Comparison of ENCODE assay signal across 37 cellular contexts in genomic region chr11:124610295-124610694, GRCh38. TPM values are rescaled to one million over a fixed set of nuclear protein-coding genes. Genes with fewer than 3 reads are reported as not detected.
"Had no signal": no experiment of that assay in that cellular context is flagged by ENCODE, and none has a peak within 500 bp of the region (broad histone marks: within the 10 kb centered on the region; RNA-seq: fewer than 3 reads in every experiment).

No MANE protein-coding gene starts in this region.

- H3K27ac ChIP-seq: adrenal gland, body of pancreas, brain microvascular endothelial cell, breast epithelium, VCaP had no signal

- H3K9me3 ChIP-seq: adrenal gland, body of pancreas, breast epithelium had no signal

- H3K9me3 Mint-ChIP-seq: activated B cell treated with CpG ODN at 0.5 μM for 24 hours; activated CD4-positive, alpha-beta memory T cell treated with anti-CD3 and anti-CD28 coated beads for 36 hours; activated CD4-positive, alpha-beta T cell treated with anti-CD3 and anti-CD28 coated beads, Interleukin-2, amount 10 ng/mL, durations not matched to agents 7 days and 5 days; activated CD8-positive, alpha-beta T cell treated with anti-CD3 and anti-CD28 coated beads for 36 hours; activated naive CD4-positive, alpha-beta T cell treated with anti-CD3 and anti-CD28 coated beads for 36 hours; activated naive CD4-positive, alpha-beta T cell treated with anti-CD3 and anti-CD28 coated beads, Interleukin-2, amount 50 U/mL, for 72 hours; activated naive CD8-positive, alpha-beta T cell treated with anti-CD3 and anti-CD28 coated beads for 36 hours; activated T-cell treated with anti-CD3 and anti-CD28 coated beads, Interleukin-2, amount 50 U/mL, for 4 hours; activated T-cell treated with anti-CD3 and anti-CD28 coated beads, Interleukin-2, amount 50 U/mL, for 72 hours; activated T-helper 1 cell treated with anti-CD3 and anti-CD28 coated beads, Interleukin-12 subunit alpha, Interleukin-12 subunit beta, Interleukin-2, Interleukin-4 antibody, amounts not matched to agents 30 ng/mL and 10 ng/mL and 1 ng/mL, durations not matched to agents 14 hours and 24 hours and 36 hours; activated T-helper 17 cell treated with anti-CD3 and anti-CD28 coated beads, Interleukin-2, amount 50 U/mL, for 72 hours; T-cell; T-helper 2 cell treated with Interferon-gamma antibody and Interleukin-4, amounts not matched to agents 5 μg/mL and 100 μg/mL, for 36 hours had no signal

- H3K4me3 ChIP-seq: adrenal gland, body of pancreas, breast epithelium had no signal

- H3K36me3 ChIP-seq: adrenal gland, brain microvascular endothelial cell, breast epithelium had no signal

- H3K27me3 ChIP-seq: body of pancreas, brain microvascular endothelial cell had no signal

- H3K4me1 ChIP-seq: adrenal gland, body of pancreas, breast epithelium had no signal

- H3K36me3 Mint-ChIP-seq: activated CD4-positive, alpha-beta memory T cell treated with anti-CD3 and anti-CD28 coated beads for 36 hours; activated naive CD4-positive, alpha-beta T cell treated with anti-CD3 and anti-CD28 coated beads, Interleukin-2, amount 50 U/mL, for 72 hours; activated naive CD8-positive, alpha-beta T cell treated with anti-CD3 and anti-CD28 coated beads for 36 hours; T-cell had no signal

- H3K27ac Mint-ChIP-seq: activated B cell treated with CpG ODN at 0.5 μM for 24 hours; activated CD4-positive, alpha-beta memory T cell treated with anti-CD3 and anti-CD28 coated beads for 36 hours; activated CD4-positive, alpha-beta T cell treated with anti-CD3 and anti-CD28 coated beads, Interleukin-2, amount 10 ng/mL, durations not matched to agents 7 days and 5 days; activated CD8-positive, alpha-beta T cell treated with anti-CD3 and anti-CD28 coated beads for 36 hours; activated naive CD4-positive, alpha-beta T cell treated with anti-CD3 and anti-CD28 coated beads for 36 hours; activated naive CD4-positive, alpha-beta T cell treated with anti-CD3 and anti-CD28 coated beads, Interleukin-2, amount 50 U/mL, for 72 hours; activated naive CD8-positive, alpha-beta T cell treated with anti-CD3 and anti-CD28 coated beads for 36 hours; activated T-cell treated with anti-CD3 and anti-CD28 coated beads, Interleukin-2, amount 50 U/mL, for 72 hours; activated T-helper 1 cell treated with anti-CD3 and anti-CD28 coated beads, Interleukin-12 subunit alpha, Interleukin-12 subunit beta, Interleukin-2, Interleukin-4 antibody, amounts not matched to agents 30 ng/mL and 10 ng/mL and 1 ng/mL, durations not matched to agents 14 hours and 24 hours and 36 hours; activated T-helper 17 cell treated with anti-CD3 and anti-CD28 coated beads, Interleukin-2, amount 50 U/mL, for 72 hours; T-cell; T-helper 2 cell treated with Interferon-gamma antibody and Interleukin-4, amounts not matched to agents 5 μg/mL and 100 μg/mL, for 36 hours had no signal

- H3K4me1 Mint-ChIP-seq: activated T-helper 17 cell treated with anti-CD3 and anti-CD28 coated beads, Interleukin-2, amount 50 U/mL, for 72 hours had no signal

- H3K4me3 Mint-ChIP-seq: activated B cell treated with CpG ODN at 0.5 μM for 24 hours; activated CD4-positive, alpha-beta memory T cell treated with anti-CD3 and anti-CD28 coated beads for 36 hours; activated CD4-positive, alpha-beta T cell treated with anti-CD3 and anti-CD28 coated beads, Interleukin-2, amount 10 ng/mL, durations not matched to agents 7 days and 5 days; activated CD8-positive, alpha-beta T cell treated with anti-CD3 and anti-CD28 coated beads for 36 hours; activated naive CD4-positive, alpha-beta T cell treated with anti-CD3 and anti-CD28 coated beads for 36 hours; activated naive CD8-positive, alpha-beta T cell treated with anti-CD3 and anti-CD28 coated beads for 36 hours; activated T-cell treated with anti-CD3 and anti-CD28 coated beads, Interleukin-2, amount 50 U/mL, for 4 hours; activated T-cell treated with anti-CD3 and anti-CD28 coated beads, Interleukin-2, amount 50 U/mL, for 72 hours; activated T-helper 1 cell treated with anti-CD3 and anti-CD28 coated beads, Interleukin-12 subunit alpha, Interleukin-12 subunit beta, Interleukin-2, Interleukin-4 antibody, amounts not matched to agents 30 ng/mL and 10 ng/mL and 1 ng/mL, durations not matched to agents 14 hours and 24 hours and 36 hours; activated T-helper 17 cell treated with anti-CD3 and anti-CD28 coated beads, Interleukin-2, amount 50 U/mL, for 72 hours; T-cell; T-helper 2 cell treated with Interferon-gamma antibody and Interleukin-4, amounts not matched to agents 5 μg/mL and 100 μg/mL, for 36 hours had no signal

- ATAC-seq: activated CD8-positive, alpha-beta T cell treated with anti-CD3 and anti-CD28 coated beads for 36 hours; activated naive CD4-positive, alpha-beta T cell treated with anti-CD3 and anti-CD28 coated beads, Interleukin-2, amount 50 U/mL, for 72 hours; activated T-cell treated with anti-CD3 and anti-CD28 coated beads, Interleukin-2, amount 50 U/mL, for 4 hours; activated T-cell treated with anti-CD3 and anti-CD28 coated beads, Interleukin-2, amount 50 U/mL, for 72 hours; activated T-helper 17 cell treated with anti-CD3 and anti-CD28 coated beads, Interleukin-2, amount 50 U/mL, for 72 hours; body of pancreas; T-cell had no signal

- DNase-seq: activated B cell treated with CpG ODN at 0.5 μM for 24 hours; activated CD4-positive, alpha-beta memory T cell treated with anti-CD3 and anti-CD28 coated beads for 36 hours; activated CD4-positive, alpha-beta T cell treated with anti-CD3 and anti-CD28 coated beads for 4 hours; activated CD4-positive, alpha-beta T cell treated with anti-CD3 and anti-CD28 coated beads, Interleukin-2, amount 10 ng/mL, durations not matched to agents 7 days and 5 days; activated CD4-positive, CD25-positive, alpha-beta regulatory T cell treated with anti-CD3 and anti-CD28 coated beads, Interleukin-2, amount 50 U/mL, for 72 hours; activated CD8-positive, alpha-beta memory T cell treated with anti-CD3 and anti-CD28 coated beads, Interleukin-2, amount 50 U/mL, for 4 hours; activated CD8-positive, alpha-beta T cell treated with anti-CD3 and anti-CD28 coated beads for 36 hours; activated effector memory CD4-positive, alpha-beta T cell treated with anti-CD3 and anti-CD28 coated beads, Interleukin-2, amount 50 U/mL, for 16 hours; activated gamma-delta T cell treated with Interleukin-2 at 50 U/mL for 16 hours; activated naive CD4-positive, alpha-beta T cell; activated naive CD4-positive, alpha-beta T cell treated with anti-CD3 and anti-CD28 coated beads for 36 hours; activated naive CD4-positive, alpha-beta T cell treated with anti-CD3 and anti-CD28 coated beads, Interleukin-2, amount 50 U/mL, for 16 hours; activated naive CD8-positive, alpha-beta T cell treated with anti-CD3 and anti-CD28 coated beads for 36 hours; activated T-cell treated with anti-CD3 and anti-CD28 coated beads for 4 hours; activated T-cell treated with anti-CD3 and anti-CD28 coated beads, Interleukin-2, amount 50 U/mL, for 1 hour; activated T-cell treated with anti-CD3 and anti-CD28 coated beads, Interleukin-2, amount 50 U/mL, for 4 hours; activated T-cell treated with anti-CD3 and anti-CD28 coated beads, Interleukin-2, amount 50 U/mL, for 72 hours; adrenal gland; amniotic stem cell; aorta; body of pancreas; brain microvascular endothelial cell; central memory CD4-positive, alpha-beta T cell; T-cell; T-helper 2 cell; T-helper 9 cell had no signal

- H3K27me3 Mint-ChIP-seq: activated CD4-positive, alpha-beta T cell treated with anti-CD3 and anti-CD28 coated beads, Interleukin-2, amount 10 ng/mL, durations not matched to agents 7 days and 5 days; activated CD8-positive, alpha-beta T cell treated with anti-CD3 and anti-CD28 coated beads for 36 hours; activated naive CD8-positive, alpha-beta T cell treated with anti-CD3 and anti-CD28 coated beads for 36 hours; activated T-helper 17 cell treated with anti-CD3 and anti-CD28 coated beads, Interleukin-2, amount 50 U/mL, for 72 hours had no signal

RNA-seq across cellular contexts. Expression of gene PANX3, which starts 0.9 kb away (rescaled TPM):
- total RNA-seq: activated B cell treated with CpG ODN at 0.5 μM for 24 hours; activated CD4-positive, alpha-beta memory T cell treated with anti-CD3 and anti-CD28 coated beads for 36 hours; activated CD4-positive, alpha-beta T cell treated with anti-CD3 and anti-CD28 coated beads, Interleukin-2, amount 10 ng/mL, durations not matched to agents 7 days and 5 days; activated CD8-positive, alpha-beta memory T cell treated with anti-CD3 and anti-CD28 coated beads for 36 hours; activated CD8-positive, alpha-beta T cell treated with anti-CD3 and anti-CD28 coated beads for 36 hours; activated naive CD4-positive, alpha-beta T cell treated with anti-CD3 and anti-CD28 coated beads for 36 hours; activated naive CD4-positive, alpha-beta T cell treated with anti-CD3 and anti-CD28 coated beads, Interleukin-2, amount 50 U/mL, for 72 hours; activated naive CD8-positive, alpha-beta T cell treated with anti-CD3 and anti-CD28 coated beads for 36 hours; activated T-cell treated with anti-CD3 and anti-CD28 coated beads, Interleukin-2, amount 50 U/mL, for 4 hours; activated T-cell treated with anti-CD3 and anti-CD28 coated beads, Interleukin-2, amount 50 U/mL, for 72 hours; activated T-helper 1 cell treated with anti-CD3 and anti-CD28 coated beads, Interleukin-12 subunit alpha, Interleukin-12 subunit beta, Interleukin-2, Interleukin-4 antibody, amounts not matched to agents 30 ng/mL and 10 ng/mL and 1 ng/mL, durations not matched to agents 14 hours and 24 hours and 36 hours; activated T-helper 17 cell treated with anti-CD3 and anti-CD28 coated beads, Interleukin-2, amount 50 U/mL, for 72 hours; adrenal gland; aorta; astrocyte; body of pancreas; breast epithelium; cardiac septum; cerebellum; T-cell; T-helper 1 cell treated with Interleukin-12 subunit alpha and Interleukin-12 subunit beta and Interleukin-4 antibody, amounts not matched to agents 30 ng/mL and 1 ng/mL, for 36 hours had no signal
- polyA plus RNA-seq: adrenal gland, aorta had no signal

RNA-seq across cellular contexts. Expression of gene OR8A1, which starts 40.5 kb away (rescaled TPM):
- total RNA-seq: activated B cell treated with CpG ODN at 0.5 μM for 24 hours; activated CD4-positive, alpha-beta memory T cell treated with anti-CD3 and anti-CD28 coated beads for 36 hours; activated CD4-positive, alpha-beta T cell treated with anti-CD3 and anti-CD28 coated beads, Interleukin-2, amount 10 ng/mL, durations not matched to agents 7 days and 5 days; activated CD8-positive, alpha-beta memory T cell treated with anti-CD3 and anti-CD28 coated beads for 36 hours; activated CD8-positive, alpha-beta T cell treated with anti-CD3 and anti-CD28 coated beads for 36 hours; activated naive CD4-positive, alpha-beta T cell treated with anti-CD3 and anti-CD28 coated beads for 36 hours; activated naive CD4-positive, alpha-beta T cell treated with anti-CD3 and anti-CD28 coated beads, Interleukin-2, amount 50 U/mL, for 72 hours; activated naive CD8-positive, alpha-beta T cell treated with anti-CD3 and anti-CD28 coated beads for 36 hours; activated T-cell treated with anti-CD3 and anti-CD28 coated beads, Interleukin-2, amount 50 U/mL, for 4 hours; activated T-cell treated with anti-CD3 and anti-CD28 coated beads, Interleukin-2, amount 50 U/mL, for 72 hours; activated T-helper 1 cell treated with anti-CD3 and anti-CD28 coated beads, Interleukin-12 subunit alpha, Interleukin-12 subunit beta, Interleukin-2, Interleukin-4 antibody, amounts not matched to agents 30 ng/mL and 10 ng/mL and 1 ng/mL, durations not matched to agents 14 hours and 24 hours and 36 hours; activated T-helper 17 cell treated with anti-CD3 and anti-CD28 coated beads, Interleukin-2, amount 50 U/mL, for 72 hours; adrenal gland; aorta; astrocyte; body of pancreas; breast epithelium; cardiac septum; cerebellum; T-cell; T-helper 1 cell treated with Interleukin-12 subunit alpha and Interleukin-12 subunit beta and Interleukin-4 antibody, amounts not matched to agents 30 ng/mL and 1 ng/mL, for 36 hours had no signal
- polyA plus RNA-seq: adrenal gland, aorta had no signal
